Comparison of ENCODE assay signal across 8 cellular contexts in genomic region chr2:192190474-192190873, GRCh38. TPM values are rescaled to one million over a fixed set of nuclear protein-coding genes. Genes with fewer than 3 reads are reported as not detected.
DNase-seq lines count a peak whose midpoint lies in the region; ATAC-seq and TF ChIP-seq lines count a peak whose summit lies in the region.

No MANE protein-coding gene starts in this region.

- TF ChIP-seq CTCF in brain (conservative IDR thresholded peaks at IDR 0.05) (peak; percentile 52 to 63), nephron progenitor cell (IDR thresholded peaks at IDR 0.05) (peak; percentile 33)
- TF ChIP-seq CTCF in CD4-positive, alpha-beta T cell (IDR thresholded peaks at IDR 0.05) = no peak

- DNase-seq in DMS 273 (lab: John Stamatoyannopoulos, UW; ENCODE audit: unreplicated experiment) = peak; percentile 50
- DNase-seq in DMS 273 treated with DMSO at 0.1 percent for 48 hours (lab: John Stamatoyannopoulos, UW) = no peak
- peak; percentile 54 for DNase-seq in LHCN-M2 (ENCODE audit: low read depth)
- DNase-seq in nephron progenitor cell = no peak
- DNase-seq in CD4-positive, alpha-beta T cell = no peak
- no peak for DNase-seq in stimulated activated CD4-positive, alpha-beta T cell treated with anti-CD3 and anti-CD28 coated beads, Interleukin-2, amount 100 ng/mL, for 24 hours

- H3K4me3 Mint-ChIP-seq in brain (peak overlapping the region in 2 of 5 experiments; percentile 1 to 34), nephron progenitor cell (no peak overlapping the region)
- no peak overlapping the region for H3K4me3 Mint-ChIP-seq in CD4-positive, alpha-beta T cell

- POLR2A ChIA-PET in CD4-positive, alpha-beta T cell (lab: Charles Lee) = no interaction called here

- intact Hi-C loops in CD4-positive, alpha-beta T cell (cut with DNase I, micrococcal nuclease) = no loop called here

- H3K9me3 ChIP-seq in CD4-positive, alpha-beta T cell (ENCODE audit: control insufficient read depth, low read length) = no peaks in the 10 kb centered on the region

- CTCF ChIA-PET in CD4-positive, alpha-beta T cell (lab: Charles Lee) = no interaction called here

- no peak for ATAC-seq in GM21619 (IDR thresholded peaks at IDR 0.05; ENCODE audit: unreplicated experiment)
- no peak for ATAC-seq in CD4-positive, alpha-beta T cell (ENCODE audit: poor library complexity)

- no peak overlapping the region for H3K27ac ChIP-seq in CD4-positive, alpha-beta T cell (ENCODE audit: low read depth, low read length)

- H3K9me3 Mint-ChIP-seq in brain = no peaks in the 10 kb centered on the region
- H3K9me3 Mint-ChIP-seq in nephron progenitor cell = no peaks in the 10 kb centered on the region
- no peaks in the 10 kb centered on the region for H3K9me3 Mint-ChIP-seq in CD4-positive, alpha-beta T cell

- H3K27me3 Mint-ChIP-seq in brain = peaks cover 39% of the 10 kb centered on the region
- H3K27me3 Mint-ChIP-seq in nephron progenitor cell (ENCODE audit: low read depth, poor library complexity) = peaks cover 58% of the 10 kb centered on the region
- H3K27me3 Mint-ChIP-seq in CD4-positive, alpha-beta T cell = peaks cover 86% of the 10 kb centered on the region

- H3K4me1 Mint-ChIP-seq in brain (peaks cover 26% of the 10 kb centered on the region), nephron progenitor cell (peaks cover 16% of the 10 kb centered on the region)
- peaks cover 21% of the 10 kb centered on the region for H3K4me1 Mint-ChIP-seq in CD4-positive, alpha-beta T cell (ENCODE audit: low read depth)

- H3K36me3 Mint-ChIP-seq in brain (peaks cover 3% of the 10 kb centered on the region), nephron progenitor cell (ENCODE audit: low read depth) (no peaks in the 10 kb centered on the region)
- H3K36me3 Mint-ChIP-seq in CD4-positive, alpha-beta T cell (ENCODE audit: low read depth) = no peaks in the 10 kb centered on the region

- H3K27me3 ChIP-seq in CD4-positive, alpha-beta T cell (ENCODE audit: control insufficient read depth, insufficient read depth, low read length) = peaks cover 55% of the 10 kb centered on the region

- H3K27ac Mint-ChIP-seq in brain (no peak overlapping the region), nephron progenitor cell (no peak overlapping the region)
- H3K27ac Mint-ChIP-seq in CD4-positive, alpha-beta T cell = no peak overlapping the region

RNA-seq across cellular contexts. Expression of gene TMEFF2, which starts 4.3 kb away (rescaled TPM):
- 64.1 and 72.6 TPM in 2 replicates for total RNA-seq in LHCN-M2 (2014; rRNA removed)
- 27.8 TPM for polyA plus RNA-seq in LHCN-M2 (2012)
- polyA plus RNA-seq in brain (ENCODE audit: insufficient read depth, low read depth, low replicate concordance) = 7.2 TPM
- total RNA-seq in CD4-positive, alpha-beta T cell = not detected

Comparison
In these comparisons a context has a peak if more than half of its experiments do, and no peak if none do; other contexts are left out.
1. DNase-seq: peak in DMS 273 (single experiment) and LHCN-M2 (single experiment); none in DMS 273 treated with DMSO at 0.1 percent for 48 hours (single experiment), nephron progenitor cell (single experiment), CD4-positive, alpha-beta T cell (0 of 10) and stimulated activated CD4-positive, alpha-beta T cell treated with anti-CD3 and anti-CD28 coated beads, Interleukin-2, amount 100 ng/mL, for 24 hours (0 of 2).
2. RNA of gene TMEFF2, which starts 4.3 kb away (total RNA-seq): 64.1 to 72.6 TPM in LHCN-M2; not detected in CD4-positive, alpha-beta T cell; every median in the first group is over 10 times any median in the second.